ENCODE assay signal across 2 cellular contexts in genomic region chr17:58397421-58397820, GRCh38. TPM values are rescaled to one million over a fixed set of nuclear protein-coding genes. Genes with fewer than 3 reads are reported as not detected.
"Had no signal": no experiment of that assay in that cellular context is flagged by ENCODE, and none has a peak within 500 bp of the region (broad histone marks: within the 10 kb centered on the region; RNA-seq: fewer than 3 reads in every experiment).

No MANE protein-coding gene starts in this region.

RNA-seq across cellular contexts. Expression of gene RNF43, which starts 19.9 kb away (rescaled TPM):
- total RNA-seq: osteocyte, posterior vena cava had no signal
